ENCODE assay signal across 31 cellular contexts in the genomic region with DNA sequence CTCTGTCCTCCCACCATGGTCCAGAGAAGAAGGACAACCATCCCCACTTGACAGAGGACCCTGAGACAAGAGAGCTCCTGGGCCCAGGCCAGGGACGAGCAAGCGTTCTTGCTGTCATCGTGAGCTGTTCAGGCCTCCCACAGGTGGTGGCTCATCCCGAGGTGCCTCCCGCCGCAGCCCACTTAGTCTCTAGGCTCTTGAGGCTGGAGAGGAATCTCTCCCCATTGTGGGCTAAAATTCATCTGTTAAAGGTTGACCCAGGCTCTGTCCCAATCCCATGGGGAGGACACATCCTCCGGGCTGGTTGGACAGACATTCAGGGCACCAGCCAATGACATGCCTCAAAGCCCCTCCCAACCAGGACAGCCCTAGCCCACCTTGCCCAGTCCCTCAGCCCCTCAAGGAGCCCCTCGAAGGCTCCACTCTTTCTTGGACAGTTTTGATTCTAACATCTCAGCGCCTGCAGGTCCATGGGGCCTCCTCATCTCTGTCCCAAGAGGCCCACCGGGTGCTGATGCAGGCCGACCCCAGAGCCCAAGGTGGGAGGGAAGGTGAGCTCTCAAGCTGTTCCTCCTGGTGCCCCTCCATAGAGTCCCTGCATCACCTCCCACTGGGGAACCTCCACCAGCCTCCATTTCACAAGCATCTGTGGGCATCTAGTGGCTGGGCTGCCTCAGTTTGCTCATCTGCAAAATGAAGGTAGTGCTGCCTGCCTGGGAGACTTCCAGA. TPM values are rescaled to one million over a fixed set of nuclear protein-coding genes. Genes with fewer than 3 reads are reported as not detected.
A peak's percentile ranks its signal among the peaks of the same experiment; 100 is the strongest.
DNase-seq lines count a peak whose midpoint lies in the region; ATAC-seq and TF ChIP-seq lines count a peak whose summit lies in the region.
"Had no signal": no experiment of that assay in that cellular context is flagged by ENCODE, and none has a peak within 500 bp of the region (broad histone marks: within the 10 kb centered on the region; RNA-seq: fewer than 3 reads in every experiment).

No MANE protein-coding gene starts in this region.

- H3K9me3 ChIP-seq in heart right ventricle: peaks cover 0 to 7% (median 0%) of the 10 kb centered on the region in 11 donors
- H3K9me3 ChIP-seq in endodermal cell (ENCODE audit: control insufficient read depth, low read length): no peaks in the 10 kb centered on the region
- H3K9me3 ChIP-seq: mucosa of descending colon, pancreas had no signal

- H3K27me3 ChIP-seq in heart right ventricle (peaks cover 0 to 14% (median 6%) of the 10 kb centered on the region in 7 donors), endodermal cell (ENCODE audit: control insufficient read depth, insufficient read depth, low read length, poor library complexity, severe bottlenecking) (no peaks in the 10 kb centered on the region)
- H3K27me3 ChIP-seq: brain microvascular endothelial cell, pancreas had no signal

- WGBS in heart right ventricle, 2 donors: 88% methylated on average over 11 of the region's 11 CpGs
- 80 to 89% methylated on average over 1 to 11 of the region's 11 CpGs for WGBS in endodermal cell (ENCODE audit: insufficient coverage in 1 of 2, insufficient read length in 1 of 2), 2 experiments

- H3K27ac ChIP-seq in heart right ventricle (no peak overlapping the region), endodermal cell (ENCODE audit: low read depth, low read length) (no peak overlapping the region)
- H3K27ac ChIP-seq: brain microvascular endothelial cell, HL-60, pancreas had no signal

- intact Hi-C loops in left cardiac atrium (cut with DNase I): no loop called here
- intact Hi-C loops in heart right ventricle (cut with DNase I): no loop called here

- H3K9me3 Mint-ChIP-seq in endodermal cell (peaks cover 2% of the 10 kb centered on the region), progenitor cell of endocrine pancreas (ENCODE audit: low read depth) (no peaks in the 10 kb centered on the region)
- H3K9me3 Mint-ChIP-seq: activated T-helper 1 cell treated with anti-CD3 and anti-CD28 coated beads, Interleukin-12 subunit alpha, Interleukin-12 subunit beta, Interleukin-2, Interleukin-4 antibody, amounts not matched to agents 30 ng/mL and 10 ng/mL and 1 ng/mL, durations not matched to agents 14 hours and 24 hours and 36 hours; natural killer cell had no signal

- DNase-seq in left cardiac atrium (peak; percentile 15), heart right ventricle (no peak), endodermal cell (peak; percentile 28), progenitor cell of endocrine pancreas (ENCODE audit: low spot score, unreplicated experiment) (peak; percentile 6), DMS53 treated with DMSO at 0.1 percent for 48 hours (lab: John Stamatoyannopoulos, UW; ENCODE audit: unreplicated experiment) (no peak)
- DNase-seq: activated CD4-positive, alpha-beta T cell treated with anti-CD3 and anti-CD28 coated beads, Interleukin-2, amount 10 ng/mL, durations not matched to agents 24 days and 14 days; amygdala; brain microvascular endothelial cell; hippocampal formation; KG1; natural killer cell; NCI-H1092 treated with DMSO at 0.1 percent for 48 hours; NCI-H187 treated with DMSO at 0.1 percent for 48 hours; NCI-H2171 treated with DMSO at 0.1 percent for 48 hours; NCI-H510A treated with DMSO at 0.1 percent for 48 hours; PC-3; right cardiac atrium; SHP77; stimulated activated CD4-positive, alpha-beta T cell treated with anti-CD3 and anti-CD28 coated beads, Interleukin-12 subunit alpha, Interleukin-12 subunit beta, amount 100 ng/mL, for 4 hours; stimulated activated CD4-positive, alpha-beta T cell treated with anti-CD3 and anti-CD28 coated beads, Interleukin-2, amount 100 ng/mL, for 48 hours; stimulated activated naive CD8-positive, alpha-beta T cell treated with anti-CD3 and anti-CD28 coated beads, Interleukin-15, amount 100 ng/mL, for 72 hours had no signal

- no peaks in the 10 kb centered on the region for H3K4me1 ChIP-seq in heart right ventricle
- H3K4me1 ChIP-seq in endodermal cell (ENCODE audit: control insufficient read depth, insufficient read depth, low read length): no peaks in the 10 kb centered on the region
- H3K4me1 ChIP-seq: pancreas had no signal

- H3K4me1 Mint-ChIP-seq in endodermal cell: no peaks in the 10 kb centered on the region
- H3K4me1 Mint-ChIP-seq in progenitor cell of endocrine pancreas (ENCODE audit: low read depth): no peaks in the 10 kb centered on the region

- H3K4me3 ChIP-seq in heart right ventricle (no peak overlapping the region), endodermal cell (ENCODE audit: low read length) (no peak overlapping the region)
- H3K4me3 ChIP-seq: lung, mucosa of descending colon, pancreas had no signal

- no peak overlapping the region for H3K9ac ChIP-seq in endodermal cell (ENCODE audit: extremely low read depth, low read length, poor library complexity, severe bottlenecking)

- H3K4me3 Mint-ChIP-seq in endodermal cell (no peak overlapping the region), progenitor cell of endocrine pancreas (ENCODE audit: low read depth) (no peak overlapping the region)
- H3K4me3 Mint-ChIP-seq: activated CD4-positive, alpha-beta T cell treated with anti-CD3 and anti-CD28 coated beads, Interleukin-2, amount 10 ng/mL, durations not matched to agents 24 days and 14 days; activated T-helper 1 cell treated with anti-CD3 and anti-CD28 coated beads, Interleukin-12 subunit alpha, Interleukin-12 subunit beta, Interleukin-2, Interleukin-4 antibody, amounts not matched to agents 30 ng/mL and 10 ng/mL and 1 ng/mL, durations not matched to agents 14 hours and 24 hours and 36 hours; natural killer cell; stimulated activated naive CD8-positive, alpha-beta T cell treated with anti-CD3 and anti-CD28 coated beads, Interleukin-15, amount 100 ng/mL, for 72 hours had no signal

- ATAC-seq in left cardiac atrium (no peak), heart right ventricle (no peak), GM19035 (IDR thresholded peaks at IDR 0.05; ENCODE audit: unreplicated experiment) (no peak), GM19397 (IDR thresholded peaks at IDR 0.05; ENCODE audit: unreplicated experiment) (no peak)
- ATAC-seq: mucosa of descending colon; natural killer cell; pancreas; PC-3; right cardiac atrium; stimulated activated naive CD8-positive, alpha-beta T cell treated with anti-CD3 and anti-CD28 coated beads, Interleukin-15, amount 100 ng/mL, for 72 hours had no signal

- no peak for TF ChIP-seq CTCF in heart right ventricle (IDR thresholded peaks at IDR 0.05)
- TF ChIP-seq CTCF in endodermal cell (conservative IDR thresholded peaks at IDR 0.05): no peak
- no peak for TF ChIP-seq CTCF in progenitor cell of endocrine pancreas (IDR thresholded peaks at IDR 0.05; ENCODE audit: unreplicated experiment)

- H3K36me3 ChIP-seq in heart right ventricle (no peaks in the 10 kb centered on the region), endodermal cell (ENCODE audit: control insufficient read depth, insufficient read depth, low read length) (no peaks in the 10 kb centered on the region)
- H3K36me3 ChIP-seq: brain microvascular endothelial cell, pancreas had no signal

- no peak overlapping the region for H3K27ac Mint-ChIP-seq in endodermal cell
- no peak overlapping the region for H3K27ac Mint-ChIP-seq in progenitor cell of endocrine pancreas
- H3K27ac Mint-ChIP-seq: activated CD4-positive, alpha-beta T cell treated with anti-CD3 and anti-CD28 coated beads, Interleukin-2, amount 10 ng/mL, durations not matched to agents 24 days and 14 days; activated T-helper 1 cell treated with anti-CD3 and anti-CD28 coated beads, Interleukin-12 subunit alpha, Interleukin-12 subunit beta, Interleukin-2, Interleukin-4 antibody, amounts not matched to agents 30 ng/mL and 10 ng/mL and 1 ng/mL, durations not matched to agents 14 hours and 24 hours and 36 hours; natural killer cell had no signal

- H3K27me3 Mint-ChIP-seq in endodermal cell (ENCODE audit: insufficient read depth): peaks cover 3% of the 10 kb centered on the region
- peaks cover 28% of the 10 kb centered on the region for H3K27me3 Mint-ChIP-seq in progenitor cell of endocrine pancreas
- H3K27me3 Mint-ChIP-seq: activated CD4-positive, alpha-beta T cell treated with anti-CD3 and anti-CD28 coated beads, Interleukin-2, amount 10 ng/mL, durations not matched to agents 24 days and 14 days had no signal

- H3K36me3 Mint-ChIP-seq in endodermal cell (ENCODE audit: low read depth): no peaks in the 10 kb centered on the region
- no peaks in the 10 kb centered on the region for H3K36me3 Mint-ChIP-seq in progenitor cell of endocrine pancreas (ENCODE audit: insufficient read depth)
- H3K36me3 Mint-ChIP-seq: natural killer cell had no signal

RNA-seq across cellular contexts. Expression of a gene that starts 52.9 kb away (rescaled TPM):
- not detected for total RNA-seq in left cardiac atrium
- under 1 TPM in 1 of 10 donors, not detected in 9; 0.19 TPM for total RNA-seq in heart right ventricle
- polyA plus RNA-seq in heart right ventricle: under 1 TPM in 1 of 2 donors, not detected in 1; 0.06 TPM
- under 1 TPM in 1 of 2 donors, not detected in 1; 0.35 TPM for total RNA-seq in endodermal cell
- 2.9 TPM for polyA plus RNA-seq in endodermal cell (2013, experiment 1 of 2)
- 2.2 TPM for polyA plus RNA-seq in endodermal cell (2013, experiment 2 of 2)
- total RNA-seq in progenitor cell of endocrine pancreas: 0.74 and 3.3 TPM in 2 replicates
- total RNA-seq: lung; natural killer cell; PC-3; right cardiac atrium; T-helper 2 cell treated with Interferon-gamma antibody and Interleukin-4, amounts not matched to agents 100 ng/mL and 5 ng/mL, for 36 hours had no signal
- polyA plus RNA-seq: AG04450, BJ, right cardiac atrium had no signal

Comparison
In these comparisons a context has a peak if more than half of its experiments do, and no peak if none do; other contexts are left out.
1. DNase-seq: peak in left cardiac atrium (single experiment), endodermal cell (single experiment) and progenitor cell of endocrine pancreas (single experiment); none in heart right ventricle (0 of 2) and DMS53 treated with DMSO at 0.1 percent for 48 hours (single experiment).